Comparison of ENCODE assay signal across 22 cellular contexts in the genomic region with DNA sequence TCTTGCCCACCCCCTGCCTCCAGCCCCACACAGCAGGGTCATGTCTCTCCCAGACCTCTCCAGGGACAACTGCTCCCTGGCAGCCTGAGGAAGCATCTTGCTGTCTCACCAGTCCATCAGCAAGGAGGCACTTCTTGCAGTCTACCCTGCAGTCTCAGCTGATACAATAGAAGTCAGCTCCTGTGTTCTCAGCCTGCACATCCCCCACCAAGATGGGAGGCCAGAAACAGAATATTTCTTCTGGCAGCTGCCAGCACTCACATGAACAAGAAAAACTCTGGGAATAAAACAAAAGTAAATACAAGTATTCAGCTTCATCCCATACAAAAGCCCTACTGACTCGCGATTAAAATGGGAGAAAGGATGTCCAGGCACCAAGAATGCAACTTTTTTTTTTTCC.
"Had no signal": no experiment of that assay in that cellular context is flagged by ENCODE, and none has a peak within 500 bp of the region (broad histone marks: within the 10 kb centered on the region; RNA-seq: fewer than 3 reads in every experiment).

No MANE protein-coding gene starts in this region.

- H3K9me3 Mint-ChIP-seq: activated CD4-positive, alpha-beta memory T cell treated with anti-CD3 and anti-CD28 coated beads, Interleukin-2, amount 10 ng/mL, durations not matched to agents 7 days and 5 days; effector memory CD8-positive, alpha-beta T cell; naive thymus-derived CD4-positive, alpha-beta T cell had no signal

- H3K27me3 Mint-ChIP-seq: activated CD4-positive, alpha-beta memory T cell treated with anti-CD3 and anti-CD28 coated beads, Interleukin-2, amount 10 ng/mL, durations not matched to agents 7 days and 5 days; activated CD8-positive, alpha-beta memory T cell treated with anti-CD3 and anti-CD28 coated beads, Interleukin-2, amount 10 ng/mL, durations not matched to agents 7 days and 5 days had no signal

- H3K36me3 Mint-ChIP-seq: activated CD8-positive, alpha-beta memory T cell treated with anti-CD3 and anti-CD28 coated beads, Interleukin-2, amount 10 ng/mL, durations not matched to agents 7 days and 5 days; activated naive CD4-positive, alpha-beta T cell treated with anti-CD3 and anti-CD28 coated beads, Interleukin-2, amount 10 ng/mL, durations not matched to agents 7 days and 5 days had no signal

- H3K4me1 Mint-ChIP-seq: activated CD4-positive, alpha-beta memory T cell treated with anti-CD3 and anti-CD28 coated beads, Interleukin-2, amount 10 ng/mL, durations not matched to agents 7 days and 5 days; activated CD8-positive, alpha-beta memory T cell treated with anti-CD3 and anti-CD28 coated beads, Interleukin-2, amount 10 ng/mL, durations not matched to agents 7 days and 5 days; activated naive CD4-positive, alpha-beta T cell treated with anti-CD3 and anti-CD28 coated beads, Interleukin-2, amount 10 ng/mL, durations not matched to agents 7 days and 5 days had no signal

- H3K4me3 Mint-ChIP-seq: activated CD4-positive, alpha-beta memory T cell treated with anti-CD3 and anti-CD28 coated beads, Interleukin-2, amount 10 ng/mL, durations not matched to agents 7 days and 5 days; activated CD8-positive, alpha-beta memory T cell treated with anti-CD3 and anti-CD28 coated beads, Interleukin-2, amount 10 ng/mL, durations not matched to agents 7 days and 5 days; activated naive CD4-positive, alpha-beta T cell treated with anti-CD3 and anti-CD28 coated beads, Interleukin-2, amount 10 ng/mL, durations not matched to agents 7 days and 5 days; activated naive CD8-positive, alpha-beta T cell treated with anti-CD3 and anti-CD28 coated beads, Interleukin-2, amount 50 U/mL, for 24 hours; effector memory CD8-positive, alpha-beta T cell; naive thymus-derived CD4-positive, alpha-beta T cell had no signal

- H3K27ac ChIP-seq: brain microvascular endothelial cell, prostate gland, right atrium auricular region, suprapubic skin, uterus had no signal

- DNase-seq: activated CD4-positive, alpha-beta memory T cell treated with anti-CD3 and anti-CD28 coated beads, Interleukin-2, amount 10 ng/mL, durations not matched to agents 7 days and 5 days; activated CD4-positive, alpha-beta T cell treated with anti-CD3 and anti-CD28 coated beads for 48 hours; activated CD8-positive, alpha-beta memory T cell treated with anti-CD3 and anti-CD28 coated beads, Interleukin-2, amount 10 ng/mL, durations not matched to agents 7 days and 5 days; activated effector memory CD4-positive, alpha-beta T cell treated with anti-CD3 and anti-CD28 coated beads, Interleukin-2, amount 50 U/mL, for 16 hours; activated naive CD4-positive, alpha-beta T cell treated with anti-CD3 and anti-CD28 coated beads, Interleukin-2, amount 10 ng/mL, durations not matched to agents 7 days and 5 days; activated naive CD8-positive, alpha-beta T cell treated with anti-CD3 and anti-CD28 coated beads, Interleukin-2, amount 50 U/mL, for 24 hours; activated T-cell treated with anti-CD3 and anti-CD28 coated beads for 4 hours; aorta; brain microvascular endothelial cell; central memory CD4-positive, alpha-beta T cell; effector memory CD8-positive, alpha-beta T cell; left colon; mesendoderm; naive thymus-derived CD4-positive, alpha-beta T cell; stimulated activated CD4-positive, alpha-beta T cell treated with anti-CD3 and anti-CD28 coated beads, Interleukin-4, amount 100 ng/mL, for 24 hours; stimulated activated naive CD4-positive, alpha-beta T cell treated with Interleukin-2 at 50 U/mL for 16 hours; T-helper 2 cell; trophoblast cell; uterus had no signal

- H3K27ac Mint-ChIP-seq: activated CD4-positive, alpha-beta memory T cell treated with anti-CD3 and anti-CD28 coated beads, Interleukin-2, amount 10 ng/mL, durations not matched to agents 7 days and 5 days; activated CD8-positive, alpha-beta memory T cell treated with anti-CD3 and anti-CD28 coated beads, Interleukin-2, amount 10 ng/mL, durations not matched to agents 7 days and 5 days; activated naive CD4-positive, alpha-beta T cell treated with anti-CD3 and anti-CD28 coated beads, Interleukin-2, amount 10 ng/mL, durations not matched to agents 7 days and 5 days; activated naive CD8-positive, alpha-beta T cell treated with anti-CD3 and anti-CD28 coated beads, Interleukin-2, amount 50 U/mL, for 24 hours; naive thymus-derived CD4-positive, alpha-beta T cell had no signal
